8 cellular contexts compared by ENCODE assay signal in genomic region chr6:149565539-149566371, GRCh38. TPM values are rescaled to one million over a fixed set of nuclear protein-coding genes. Genes with fewer than 3 reads are reported as not detected.
DNase-seq lines count a peak whose midpoint lies in the region; ATAC-seq and TF ChIP-seq lines count a peak whose summit lies in the region.

No MANE protein-coding gene starts in this region.

- no peaks in the 10 kb centered on the region for H3K9me3 ChIP-seq in BE2C

- H3K4me3 ChIP-seq in BE2C (ENCODE audit: low read depth, low read length) = peak overlapping the region; percentile 87

- TF ChIP-seq CTCF in BE2C (IDR thresholded peaks at IDR 0.05; ENCODE audit: low read depth, low read length) = peak; percentile 84

- peak; percentile 77 for ATAC-seq in HG03442 (IDR thresholded peaks at IDR 0.05; ENCODE audit: unreplicated experiment)

- H3K27me3 ChIP-seq in BE2C (no peaks in the 10 kb centered on the region), layer of hippocampus (ENCODE audit: control insufficient read depth, insufficient read depth, low read length) (no peaks in the 10 kb centered on the region)

- no peaks in the 10 kb centered on the region; the same call in 1 of the 2 replicates for H3K36me3 ChIP-seq in BE2C

- H3K4me1 ChIP-seq in BE2C = no peaks in the 10 kb centered on the region; the same call in 1 of the 2 replicates

- DNase-seq in BE2C (peak; percentile 95), GM19240 (ENCODE audit: insufficient read length, low spot score) (peak; percentile 67), NCI-H510A treated with DMSO at 0.1 percent for 48 hours (lab: John Stamatoyannopoulos, UW) (peak; percentile 68)
- peak; percentile 90 to 95 for DNase-seq in activated CD4-positive, alpha-beta T cell treated with anti-CD3 and anti-CD28 coated beads for 4 hours
- peak; percentile 89 to 91 for DNase-seq in stimulated activated CD4-positive, alpha-beta T cell treated with anti-CD3 and anti-CD28 coated beads, Interleukin-1b, Interleukin-23, amount 100 ng/mL, for 1 hour (ENCODE audit: low read depth in 2 of 2)

- peak overlapping the region; percentile 65 for H3K27ac ChIP-seq in cingulate gyrus (ENCODE audit: low read depth, low read length)
- H3K27ac ChIP-seq in layer of hippocampus (ENCODE audit: low read depth, low read length) = peak overlapping the region; percentile 80

RNA-seq across cellular contexts. Expression of gene GINM1, which starts 0.4 kb away (rescaled TPM):
- 11.5 TPM for polyA plus RNA-seq in BE2C (2012; ENCODE audit: insufficient read depth, insufficient read length, low read depth)

RNA-seq across cellular contexts. Expression of gene PPIL4, which starts 19.9 kb away (rescaled TPM):
- 11.1 TPM for polyA plus RNA-seq in BE2C (2012; ENCODE audit: insufficient read depth, insufficient read length, low read depth)

Comparison
In these comparisons a context has a peak if more than half of its experiments do, and no peak if none do; other contexts are left out.
1. Peak in every context shown above with its lines: DNase-seq, ATAC-seq, H3K4me3 ChIP-seq and H3K27ac ChIP-seq.